ENCODE assay signal across 15 cellular contexts in genomic region chr9:4768681-4769080, GRCh38. TPM values are rescaled to one million over a fixed set of nuclear protein-coding genes. Genes with fewer than 3 reads are reported as not detected.
DNase-seq lines count a peak whose midpoint lies in the region; ATAC-seq, FAIRE-seq and TF ChIP-seq lines count a peak whose summit lies in the region.
"Had no signal": no experiment of that assay in that cellular context is flagged by ENCODE, and none has a peak within 500 bp of the region (broad histone marks: within the 10 kb centered on the region; RNA-seq: fewer than 3 reads in every experiment).

No MANE protein-coding gene starts in this region.

- ATAC-seq in HepG2 = no peak
- ATAC-seq in right lobe of liver = no peak
- ATAC-seq in K562 = peak; percentile 23; the same call in 2 of the 3 replicates
- ATAC-seq in CD4-positive, alpha-beta T cell (ENCODE audit: poor library complexity) = no peak
- ATAC-seq: GM23338 had no signal

- peak overlapping the region; percentile 31; the same call in 1 of the 2 replicates for H3K4me2 ChIP-seq in HepG2 (ENCODE audit: low read depth, low read length)
- no peak overlapping the region for H3K4me2 ChIP-seq in K562 (ENCODE audit: insufficient read depth, low read length)
- H3K4me2 ChIP-seq: GM23338 had no signal

- no peak for FAIRE-seq in HepG2 (lab: Jason Lieb, UNC)
- FAIRE-seq in K562 (lab: Jason Lieb, UNC) = peak; percentile 69
- FAIRE-seq: A204.1, GM12878 had no signal

- POLR2A ChIA-PET in HepG2 (lab: Yijun Ruan, JAX) (no interaction called here), K562 (lab: Yijun Ruan, JAX) (no interaction called here)
- POLR2A ChIA-PET in CD4-positive, alpha-beta T cell (lab: Charles Lee) = no interaction called here

- H2AFZ ChIP-seq in HepG2 (ENCODE audit: low read length) = no peak overlapping the region
- peak overlapping the region; percentile 83 for H2AFZ ChIP-seq in K562 (ENCODE audit: low read depth, low read length)
- H2AFZ ChIP-seq: GM23338 had no signal

- H3K27ac Mint-ChIP-seq in neural crest cell (ENCODE audit: unreplicated experiment) = peak overlapping the region; percentile 76
- H3K27ac Mint-ChIP-seq in CD4-positive, alpha-beta T cell = no peak overlapping the region
- H3K27ac Mint-ChIP-seq: B cell; CD4-positive, alpha-beta memory T cell; GM23338 had no signal

- H4K20me1 ChIP-seq in HepG2 (ENCODE audit: insufficient read depth, low read length) (no peaks in the 10 kb centered on the region), K562 (replicated peaks; ENCODE audit: control insufficient read depth, insufficient read depth, low read length) (no peaks in the 10 kb centered on the region)

- H3K79me2 ChIP-seq in HepG2 (ENCODE audit: insufficient read depth, low read length) (no peaks in the 10 kb centered on the region), K562 (ENCODE audit: control insufficient read depth, insufficient read depth, low read length) (no peaks in the 10 kb centered on the region)

- no peak for TF ChIP-seq POLR2A in HepG2 (IDR thresholded peaks at IDR 0.05; ENCODE audit: insufficient read depth in 1 of 2, low read depth in 2 of 2, low read length in 2 of 2)
- no peak for TF ChIP-seq POLR2A in right lobe of liver (IDR thresholded peaks at IDR 0.05)
- TF ChIP-seq POLR2A in K562 (conservative IDR thresholded peaks at IDR 0.05) = no peak
- no peak for TF ChIP-seq POLR2A in transverse colon (IDR thresholded peaks at IDR 0.05)

- DNase-seq in HepG2 (ENCODE audit: low spot score) (no peak), right lobe of liver (no peak), K562 (ENCODE audit: extremely low read depth in 1 of 4, low spot score in 3 of 4) (peak in 2 of 4 experiments; percentile 14 to 29), neural crest cell (ENCODE audit: low read depth, low spot score) (no peak), transverse colon (no peak), cerebellum (ENCODE audit: low spot score) (no peak)
- no peak for DNase-seq in CD4-positive, alpha-beta T cell
- DNase-seq: C1 segment of cervical spinal cord; CD4-positive, alpha-beta memory T cell; DMS79; H7 had no signal

- H3K9me3 ChIP-seq in HepG2 (ENCODE audit: low read length) (no peaks in the 10 kb centered on the region), right lobe of liver (no peaks in the 10 kb centered on the region), K562 (replicated peaks; ENCODE audit: control insufficient read depth, insufficient read depth, low read depth, low read length) (no peaks in the 10 kb centered on the region), transverse colon (no peaks in the 10 kb centered on the region)
- H3K9me3 ChIP-seq in CD4-positive, alpha-beta T cell (ENCODE audit: control insufficient read depth, low read length) = no peaks in the 10 kb centered on the region

- H3K4me1 ChIP-seq in HepG2 (ENCODE audit: insufficient read depth, low read length) (peaks cover 3% of the 10 kb centered on the region; the same call in 1 of the 2 replicates), right lobe of liver (no peaks in the 10 kb centered on the region), K562 (replicated peaks in 1 of 2; ENCODE audit: control insufficient read depth in 2 of 2, insufficient read depth in 2 of 2, low read length in 2 of 2) (peaks cover 10 to 13% of the 10 kb centered on the region in 2 experiments; a peak in 4 of 5 replicates), transverse colon (no peaks in the 10 kb centered on the region)

- CTCF ChIA-PET in HepG2 (lab: Yijun Ruan, JAX; ENCODE audit: low intra/inter-chr PET ratio, low total read pairs) (no interaction called here), K562 (lab: Yijun Ruan, JAX; ENCODE audit: low intra/inter-chr PET ratio) (no interaction called here)
- CTCF ChIA-PET in CD4-positive, alpha-beta T cell (lab: Charles Lee) = no interaction called here

- no peaks in the 10 kb centered on the region for H3K9me3 Mint-ChIP-seq in neural crest cell
- no peaks in the 10 kb centered on the region for H3K9me3 Mint-ChIP-seq in CD4-positive, alpha-beta T cell
- H3K9me3 Mint-ChIP-seq: GM23338 had no signal

- no peak overlapping the region for H3K9ac ChIP-seq in HepG2 (ENCODE audit: insufficient read depth, low read depth, low read length)
- peak overlapping the region in 1 of 2 experiments; percentile 36; a peak in 1 of 4 replicates for H3K9ac ChIP-seq in K562 (ENCODE audit: insufficient read depth in 1 of 2, low read depth in 2 of 2, low read length in 2 of 2)

- in situ Hi-C loops in HepG2 (cut with HindIII; ENCODE audit: extremely low pct_ligation_motif_present, low pct_unique_long_range_greater_than_20kb) (loop anchor here (10.0 to 25.0 kb wide), 3 partner anchors 156 to 819 kb away; partner anchors contain the start of gene PLGRKT), K562 (cut with MboI) (no loop called here), transverse colon (cut with MboI; ENCODE audit: low pct_ligation_motif_present in 1 of 4, low pct_unique_long_range_greater_than_20kb in 1 of 4, low sequenced_read_pairs in 3 of 4) (loop anchor here (10.0 to 25.0 kb wide), 5 partner anchors 216 to 819 kb away; partner anchors contain the start of genes PLGRKT (in 3 of the 4), JAK2 (in 2 of the 4) and INSL6 (in 1 of the 4))

- TF ChIP-seq CTCF in HepG2 (CRISPR knock-in tag; IDR thresholded peaks at IDR 0.05) (no peak), right lobe of liver (IDR thresholded peaks at IDR 0.05) (no peak), K562 (IDR thresholded peaks at IDR 0.05 in 2 of 3, conservative IDR thresholded peaks at IDR 0.05 in 1 of 3; ENCODE audit: insufficient read depth in 2 of 3, low read depth in 1 of 3, low read length in 3 of 3) (no peak), neural crest cell (conservative IDR thresholded peaks at IDR 0.05) (no peak), transverse colon (IDR thresholded peaks at IDR 0.05) (no peak)
- TF ChIP-seq CTCF in CD4-positive, alpha-beta T cell (IDR thresholded peaks at IDR 0.05) = no peak

- TF ChIP-seq EP300 in HepG2 (IDR thresholded peaks at IDR 0.05; ENCODE audit: low read depth in 2 of 2, low read length in 2 of 2) (no peak), HepG2 (CRISPR knock-in tag; IDR thresholded peaks at IDR 0.05; ENCODE audit: borderline replicate concordance) (no peak), K562 (IDR thresholded peaks at IDR 0.05; ENCODE audit: low read length) (no peak), transverse colon (IDR thresholded peaks at IDR 0.05; ENCODE audit: low read depth) (no peak)

- BruUV-seq in HepG2 (replicated peaks; lab: Mats Ljungman, UMichigan) (no TSS peak), K562 (replicated peaks; lab: Mats Ljungman, UMichigan) (no TSS peak)

- H3K27ac ChIP-seq in HepG2 (ENCODE audit: extremely low read length, insufficient read depth, low read length) (no peak overlapping the region), right lobe of liver (no peak overlapping the region), K562 (ENCODE audit: extremely low read depth, low read depth, low read length) (no peak overlapping the region), transverse colon (no peak overlapping the region)
- H3K27ac ChIP-seq in CD4-positive, alpha-beta T cell (ENCODE audit: low read depth, low read length) = no peak overlapping the region

- H3K4me3 Mint-ChIP-seq in neural crest cell = no peak overlapping the region
- no peak overlapping the region for H3K4me3 Mint-ChIP-seq in CD4-positive, alpha-beta T cell
- H3K4me3 Mint-ChIP-seq: B cell; CD4-positive, alpha-beta memory T cell; GM23338 had no signal

- no peaks in the 10 kb centered on the region for H3K36me3 Mint-ChIP-seq in neural crest cell (ENCODE audit: low read depth)
- no peaks in the 10 kb centered on the region for H3K36me3 Mint-ChIP-seq in CD4-positive, alpha-beta T cell (ENCODE audit: low read depth)
- H3K36me3 Mint-ChIP-seq: CD4-positive, alpha-beta memory T cell had no signal

- TF ChIP-seq RAD21 in HepG2 (CRISPR knock-in tag; IDR thresholded peaks at IDR 0.05) (no peak), K562 (CRISPR knock-in tag; conservative IDR thresholded peaks at IDR 0.05 in 1 of 2, IDR thresholded peaks at IDR 0.05 in 1 of 2) (no peak)

- H3K4me3 ChIP-seq in HepG2 (replicated peaks in 1 of 3; ENCODE audit: insufficient read depth in 1 of 3, low read depth in 2 of 3, low read length in 3 of 3) = no peak overlapping the region
- H3K4me3 ChIP-seq in right lobe of liver = no peak overlapping the region
- no peak overlapping the region for H3K4me3 ChIP-seq in K562
- H3K4me3 ChIP-seq in transverse colon = no peak overlapping the region
- H3K4me3 ChIP-seq: GM12878, GM23338 had no signal

- H3K27me3 ChIP-seq in HepG2 (ENCODE audit: control insufficient read depth in 1 of 2, insufficient read depth in 2 of 2, low read length in 2 of 2) (no peaks in the 10 kb centered on the region; a peak in 1 of 5 replicates), right lobe of liver (no peaks in the 10 kb centered on the region), K562 (ENCODE audit: control insufficient read depth in 2 of 2, insufficient read depth in 2 of 2, low read length in 2 of 2) (no peaks in the 10 kb centered on the region), transverse colon (no peaks in the 10 kb centered on the region)
- no peaks in the 10 kb centered on the region for H3K27me3 ChIP-seq in CD4-positive, alpha-beta T cell (ENCODE audit: control insufficient read depth, insufficient read depth, low read length)

- H3K36me3 ChIP-seq in HepG2 (replicated peaks in 1 of 2; ENCODE audit: control insufficient read depth in 1 of 2, insufficient read depth in 2 of 2, low read length in 2 of 2) (no peaks in the 10 kb centered on the region), right lobe of liver (no peaks in the 10 kb centered on the region), K562 (ENCODE audit: control insufficient read depth, insufficient read depth, low read length) (no peaks in the 10 kb centered on the region), transverse colon (no peaks in the 10 kb centered on the region)

- intact Hi-C loops in HepG2 (cut with micrococcal nuclease; ENCODE audit: unreplicated experiment) (no loop called here), right lobe of liver (cut with DNase I) (no loop called here), K562 (cut with micrococcal nuclease) (no loop called here), transverse colon (cut with DNase I; ENCODE audit: low total_unique reads) (no loop called here)
- intact Hi-C loops in CD4-positive, alpha-beta T cell (cut with DNase I, micrococcal nuclease) = no loop called here

- peaks cover 5% of the 10 kb centered on the region for H3K4me1 Mint-ChIP-seq in neural crest cell
- no peaks in the 10 kb centered on the region for H3K4me1 Mint-ChIP-seq in CD4-positive, alpha-beta T cell (ENCODE audit: low read depth)
- H3K4me1 Mint-ChIP-seq: CD4-positive, alpha-beta memory T cell had no signal

- H3K27me3 Mint-ChIP-seq in neural crest cell (ENCODE audit: low read depth) = no peaks in the 10 kb centered on the region
- H3K27me3 Mint-ChIP-seq in CD4-positive, alpha-beta T cell = no peaks in the 10 kb centered on the region
- H3K27me3 Mint-ChIP-seq: B cell; CD4-positive, alpha-beta memory T cell had no signal

- H3K9me1 ChIP-seq in K562 (ENCODE audit: control insufficient read depth, insufficient read depth, low read length) = no peaks in the 10 kb centered on the region

RNA-seq across cellular contexts. Expression of gene RCL1, which starts 24.1 kb away (rescaled TPM):
- 31.6 and 33.9 TPM in 2 replicates for total RNA-seq in HepG2 (2016; rRNA removed; fragmentation: Illumina TruSeq; extraction: Trizol)
- total RNA-seq in HepG2 (2016; cell fraction: cytosol; rRNA removed; fragmentation: Illumina TruSeq; extraction: Trizol; ENCODE audit: low read depth) = 47.2 and 49.8 TPM in 2 replicates
- total RNA-seq in HepG2 (2016; cell fraction: insoluble cytoplasmic fraction; rRNA removed; fragmentation: Illumina TruSeq; extraction: Trizol) = 32.4 and 35.1 TPM in 2 replicates
- 31.7 and 32.8 TPM in 2 replicates for total RNA-seq in HepG2 (2016; cell fraction: membrane; rRNA removed; fragmentation: Illumina TruSeq; extraction: Trizol)
- 28.3 and 32.7 TPM in 2 replicates for total RNA-seq in HepG2 (2016; cell fraction: nucleus; rRNA removed; fragmentation: Illumina TruSeq; extraction: Trizol)
- 22.3 and 25.9 TPM in 2 replicates for polyA plus RNA-seq in HepG2 (2011; rRNA removed)
- polyA plus RNA-seq in HepG2 (2011; cell fraction: cytosol; rRNA removed) = 16.4 and 27.5 TPM in 2 replicates
- 21.0 and 22.1 TPM in 2 replicates for polyA plus RNA-seq in HepG2 (2011; cell fraction: nucleus; rRNA removed)
- polyA plus RNA-seq in HepG2 (2012) = 18.3 and 18.7 TPM in 2 replicates
- 3.6 and 6.7 TPM in 2 replicates for polyA plus RNA-seq in HepG2 (2016; cell fraction: cytosol; fragmentation: Illumina TruSeq; extraction: Trizol; ENCODE audit: low read depth)
- 32.9 and 39.4 TPM in 2 replicates for polyA plus RNA-seq in HepG2 (2016; cell fraction: insoluble cytoplasmic fraction; fragmentation: Illumina TruSeq; extraction: Trizol; ENCODE audit: low read depth)
- 8.3 and 8.4 TPM in 2 replicates for polyA plus RNA-seq in HepG2 (2016; cell fraction: membrane; fragmentation: Illumina TruSeq; extraction: Trizol; ENCODE audit: low read depth)
- 33.7 and 36.4 TPM in 2 replicates for polyA plus RNA-seq in HepG2 (2016; cell fraction: nucleus; fragmentation: Illumina TruSeq; extraction: Trizol; ENCODE audit: insufficient read depth, low read depth)
- polyA minus RNA-seq in HepG2 (2011; rRNA and poly(A)+ RNA removed; ENCODE audit: low replicate concordance) = 32.3 and 35.4 TPM in 2 replicates
- 11.1 and 16.9 TPM in 2 replicates for polyA minus RNA-seq in HepG2 (2011; cell fraction: cytosol; rRNA and poly(A)+ RNA removed)
- polyA minus RNA-seq in HepG2 (2011; cell fraction: nucleus; rRNA and poly(A)+ RNA removed) = 66.7 and 69.2 TPM in 2 replicates
- total RNA-seq in right lobe of liver = 100 to 1,000 TPM in 1 of 6 experiments, 10 to 100 TPM in 5; 20.2 to 108 (median 63.4) TPM
- 60.6 and 89.3 TPM in 2 replicates for total RNA-seq in K562 (2011; cell fraction: chromatin; rRNA removed; ENCODE audit: low replicate concordance)
- total RNA-seq in K562 (2011; cell fraction: nucleolus; rRNA removed) = 32.9 and 33.2 TPM in 2 replicates
- total RNA-seq in K562 (2011; cell fraction: nucleoplasm; rRNA removed) = 50.7 and 56.7 TPM in 2 replicates
- 47.4 and 53.9 TPM in 2 replicates for total RNA-seq in K562 (2014; rRNA removed)
- total RNA-seq in K562 (2014; rRNA removed; fragmentation: Illumina TruSeq; extraction: Trizol) = 35.7 and 37.7 TPM in 2 replicates
- total RNA-seq in K562 (2015; rRNA removed; fragmentation: Illumina TruSeq; extraction: Trizol) = 38.2 and 38.6 TPM in 2 replicates
- total RNA-seq in K562 (2021) = 46.4 and 47.5 TPM in 2 replicates
- polyA plus RNA-seq in K562 (2011; rRNA removed) = 24.0 and 40.9 TPM in 2 replicates
- polyA plus RNA-seq in K562 (2011; cell fraction: cytosol; rRNA removed) = 32.2 and 52.1 TPM in 2 replicates
- 45.1 and 54.2 TPM in 2 replicates for polyA plus RNA-seq in K562 (2011; cell fraction: nucleus; rRNA removed)
- polyA plus RNA-seq in K562 (2012) = 32.1 and 45.8 TPM in 2 replicates
- 61.6 and 67.7 TPM in 2 replicates for polyA plus RNA-seq in K562 (2014; fragmentation: Illumina TruSeq; extraction: Trizol)
- 10 to 100 TPM; 36.9 to 46.1 TPM for polyA plus RNA-seq in K562 (2014; fragmentation: Nextera tagmentation; extraction: Ambion mirVana)
- polyA plus RNA-seq in K562 (2014; rRNA removed) = 34.3 and 37.4 TPM in 2 replicates
- 37.0 and 57.9 TPM in 2 replicates for polyA minus RNA-seq in K562 (2011; rRNA and poly(A)+ RNA removed)
- 28.0 and 32.1 TPM in 2 replicates for polyA minus RNA-seq in K562 (2011; cell fraction: cytosol; rRNA and poly(A)+ RNA removed)
- 52.6 and 116 TPM in 2 replicates for polyA minus RNA-seq in K562 (2011; cell fraction: nucleus; rRNA and poly(A)+ RNA removed)
- total RNA-seq in neural crest cell = 12.7 TPM in 2 replicates
- 10 to 100 TPM in 1 of 4 donors, 1 to 10 TPM in 3; 2.6 to 23.5 (median 7.3) TPM for total RNA-seq in transverse colon
- 26.4 TPM for total RNA-seq in cerebellum
- 10 to 100 TPM; 33.8 to 35.5 TPM for total RNA-seq in CD4-positive, alpha-beta T cell

RNA-seq across cellular contexts. Expression of gene AK3, which starts 27.7 kb away (rescaled TPM):
- total RNA-seq in HepG2 (2016; rRNA removed; fragmentation: Illumina TruSeq; extraction: Trizol) (109 and 153 TPM in 2 replicates), right lobe of liver (100 to 1,000 TPM in 3 of 6 experiments, 10 to 100 TPM in 3; 72.4 to 131 (median 99.5) TPM), K562 (2014; rRNA removed) (78.6 and 148 TPM in 2 replicates), K562 (2014; rRNA removed; fragmentation: Illumina TruSeq; extraction: Trizol) (44.7 and 55.0 TPM in 2 replicates), K562 (2015; rRNA removed; fragmentation: Illumina TruSeq; extraction: Trizol) (34.2 and 40.5 TPM in 2 replicates), K562 (2021) (35.6 and 36.9 TPM in 2 replicates), neural crest cell (59.0 and 67.4 TPM in 2 replicates), transverse colon (100 to 1,000 TPM in 2 of 4 donors, 10 to 100 TPM in 2; 25.9 to 121 (median 82.3) TPM), cerebellum (37.5 TPM)
- total RNA-seq in HepG2 (2016; cell fraction: cytosol; rRNA removed; fragmentation: Illumina TruSeq; extraction: Trizol; ENCODE audit: low read depth) = 16.7 and 23.9 TPM in 2 replicates
- total RNA-seq in HepG2 (2016; cell fraction: insoluble cytoplasmic fraction; rRNA removed; fragmentation: Illumina TruSeq; extraction: Trizol) = 110 and 144 TPM in 2 replicates
- 101 and 104 TPM in 2 replicates for total RNA-seq in HepG2 (2016; cell fraction: membrane; rRNA removed; fragmentation: Illumina TruSeq; extraction: Trizol)
- 61.8 and 62.9 TPM in 2 replicates for total RNA-seq in HepG2 (2016; cell fraction: nucleus; rRNA removed; fragmentation: Illumina TruSeq; extraction: Trizol)
- polyA plus RNA-seq in HepG2 (2011; rRNA removed) (65.1 and 76.8 TPM in 2 replicates), K562 (2011; rRNA removed) (33.6 and 47.4 TPM in 2 replicates), K562 (2014; fragmentation: Illumina TruSeq; extraction: Trizol) (43.2 and 49.7 TPM in 2 replicates), K562 (2014; fragmentation: Nextera tagmentation; extraction: Ambion mirVana) (10 to 100 TPM; 12.2 to 16.0 TPM), K562 (2014; rRNA removed) (39.7 and 41.8 TPM in 2 replicates)
- polyA plus RNA-seq in HepG2 (2011; cell fraction: cytosol; rRNA removed) = 36.3 and 48.4 TPM in 2 replicates
- 25.4 and 34.0 TPM in 2 replicates for polyA plus RNA-seq in HepG2 (2011; cell fraction: nucleus; rRNA removed)
- 69.0 and 81.6 TPM in 2 replicates for polyA plus RNA-seq in HepG2 (2012)
- 22.4 and 31.8 TPM in 2 replicates for polyA plus RNA-seq in HepG2 (2016; cell fraction: cytosol; fragmentation: Illumina TruSeq; extraction: Trizol; ENCODE audit: low read depth)
- 189 TPM in 2 replicates for polyA plus RNA-seq in HepG2 (2016; cell fraction: insoluble cytoplasmic fraction; fragmentation: Illumina TruSeq; extraction: Trizol; ENCODE audit: low read depth)
- polyA plus RNA-seq in HepG2 (2016; cell fraction: membrane; fragmentation: Illumina TruSeq; extraction: Trizol; ENCODE audit: low read depth) = 89.4 and 100 TPM in 2 replicates
- 119 and 121 TPM in 2 replicates for polyA plus RNA-seq in HepG2 (2016; cell fraction: nucleus; fragmentation: Illumina TruSeq; extraction: Trizol; ENCODE audit: insufficient read depth, low read depth)
- 14.9 and 54.2 TPM in 2 replicates for polyA minus RNA-seq in HepG2 (2011; rRNA and poly(A)+ RNA removed; ENCODE audit: low replicate concordance)
- polyA minus RNA-seq in HepG2 (2011; cell fraction: cytosol; rRNA and poly(A)+ RNA removed) = 85.6 and 86.5 TPM in 2 replicates
- polyA minus RNA-seq in HepG2 (2011; cell fraction: nucleus; rRNA and poly(A)+ RNA removed) = 61.7 and 75.2 TPM in 2 replicates
- 12.2 and 41.1 TPM in 2 replicates for total RNA-seq in K562 (2011; cell fraction: chromatin; rRNA removed; ENCODE audit: low replicate concordance)
- 15.2 and 20.9 TPM in 2 replicates for total RNA-seq in K562 (2011; cell fraction: nucleolus; rRNA removed)
- 14.7 and 28.6 TPM in 2 replicates for total RNA-seq in K562 (2011; cell fraction: nucleoplasm; rRNA removed)
- polyA plus RNA-seq in K562 (2011; cell fraction: cytosol; rRNA removed) = 12.4 and 15.0 TPM in 2 replicates
- polyA plus RNA-seq in K562 (2011; cell fraction: nucleus; rRNA removed) = 24.0 and 31.9 TPM in 2 replicates
- 29.8 and 35.5 TPM in 2 replicates for polyA plus RNA-seq in K562 (2012)
- 20.3 and 22.8 TPM in 2 replicates for polyA minus RNA-seq in K562 (2011; rRNA and poly(A)+ RNA removed)
- polyA minus RNA-seq in K562 (2011; cell fraction: cytosol; rRNA and poly(A)+ RNA removed) = 18.7 and 28.2 TPM in 2 replicates
- 30.8 and 33.7 TPM in 2 replicates for polyA minus RNA-seq in K562 (2011; cell fraction: nucleus; rRNA and poly(A)+ RNA removed)
- total RNA-seq in CD4-positive, alpha-beta T cell = 10 to 100 TPM; 19.9 to 20.9 TPM
